ENCODE assay signal across 9 cellular contexts in genomic region chr19:54451331-54451871, GRCh38. TPM values are rescaled to one million over a fixed set of nuclear protein-coding genes. Genes with fewer than 3 reads are reported as not detected.
DNase-seq lines count a peak whose midpoint lies in the region; ATAC-seq and TF ChIP-seq lines count a peak whose summit lies in the region.
"Had no signal": no experiment of that assay in that cellular context is flagged by ENCODE, and none has a peak within 500 bp of the region (broad histone marks: within the 10 kb centered on the region; RNA-seq: fewer than 3 reads in every experiment).

No MANE protein-coding gene starts in this region.

- H2AFZ ChIP-seq in OCI-LY3 (ENCODE audit: low read depth, low read length) = no peak overlapping the region

- ATAC-seq in HG03097 (IDR thresholded peaks at IDR 0.05; ENCODE audit: low FRiP score, unreplicated experiment) = no peak

- no peaks in the 10 kb centered on the region for H3K9me3 Mint-ChIP-seq in endothelial cell (ENCODE audit: unreplicated experiment)

- peaks cover 56% of the 10 kb centered on the region for H4K20me1 ChIP-seq in OCI-LY3 (ENCODE audit: insufficient read depth, low read length)

- H3K36me3 Mint-ChIP-seq in endothelial cell (ENCODE audit: low read depth, unreplicated experiment) = peaks cover 50% of the 10 kb centered on the region

- peaks cover 56% of the 10 kb centered on the region for H3K36me3 ChIP-seq in OCI-LY3 (replicated peaks; ENCODE audit: low read depth, low read length)

- H3K27me3 Mint-ChIP-seq in endothelial cell (ENCODE audit: unreplicated experiment) = peaks cover 33% of the 10 kb centered on the region

- peaks cover 22% of the 10 kb centered on the region for H3K4me1 ChIP-seq in OCI-LY3 (ENCODE audit: low read length)

- H3K9me3 ChIP-seq in OCI-LY3 (ENCODE audit: insufficient read depth, low read length) = no peaks in the 10 kb centered on the region

- H3K9ac ChIP-seq in OCI-LY3 (ENCODE audit: low read length) = no peak overlapping the region

- DNase-seq in NCI-H2029 (lab: John Stamatoyannopoulos, UW) = peak; percentile 52
- no peak for DNase-seq in NCI-H2029 treated with DMSO at 0.1 percent for 48 hours (lab: John Stamatoyannopoulos, UW)
- DNase-seq in endothelial cell (ENCODE audit: low spot score) = no peak
- peak; percentile 52 for DNase-seq in renal cortical epithelial cell (ENCODE audit: low read depth)
- DNase-seq in hypothalamus (lab: John Stamatoyannopoulos, UW) = no peak
- no peak for DNase-seq in DMS153 (lab: John Stamatoyannopoulos, UW)
- DNase-seq: stimulated activated CD4-positive, alpha-beta T cell treated with anti-CD3 and anti-CD28 coated beads, Interleukin-2, amount 100 ng/mL, for 48 hours had no signal

- no peak overlapping the region for H3K27ac ChIP-seq in OCI-LY3 (ENCODE audit: low read length)

- no peaks in the 10 kb centered on the region for H3K27me3 ChIP-seq in OCI-LY3 (ENCODE audit: low read depth, low read length)

- TF ChIP-seq CTCF in OCI-LY3 (IDR thresholded peaks at IDR 0.05; ENCODE audit: low read depth, low read length) (no peak), endothelial cell (IDR thresholded peaks at IDR 0.05; ENCODE audit: unreplicated experiment) (no peak)

- no peak overlapping the region for H3K4me3 ChIP-seq in OCI-LY3 (ENCODE audit: low read length)

- peaks cover 75% of the 10 kb centered on the region for H3K79me2 ChIP-seq in OCI-LY3 (ENCODE audit: low read length)

- H3K27ac Mint-ChIP-seq in endothelial cell (ENCODE audit: unreplicated experiment) = peak overlapping the region; percentile 71

- peaks cover 32% of the 10 kb centered on the region for H3K4me1 Mint-ChIP-seq in endothelial cell (ENCODE audit: unreplicated experiment)

- peak overlapping the region; percentile 100 for H3K4me3 Mint-ChIP-seq in endothelial cell (ENCODE audit: unreplicated experiment)

- peak overlapping the region; percentile 88 for H3K4me2 ChIP-seq in OCI-LY3 (ENCODE audit: low read length)

RNA-seq across cellular contexts. Expression of gene LENG8, which starts 2.4 kb away (rescaled TPM):
- total RNA-seq in endothelial cell (ENCODE audit: unreplicated experiment) = 162 TPM
- total RNA-seq in renal cortical epithelial cell = 26.7 and 52.5 TPM in 2 replicates

RNA-seq across cellular contexts. Expression of gene LENG9, which starts 12.2 kb away (rescaled TPM):
- total RNA-seq in endothelial cell (ENCODE audit: unreplicated experiment) (3.4 TPM), renal cortical epithelial cell (7.7 and 9.6 TPM in 2 replicates)

RNA-seq across cellular contexts. Expression of gene CDC42EP5, which starts 21.7 kb away (rescaled TPM):
- total RNA-seq in endothelial cell (ENCODE audit: unreplicated experiment) (21.4 TPM), renal cortical epithelial cell (4.7 and 26.7 TPM in 2 replicates)

RNA-seq across cellular contexts. Expression of gene TTYH1, which starts 36.1 kb away (rescaled TPM):
- 10.4 TPM for total RNA-seq in endothelial cell (ENCODE audit: unreplicated experiment)
- not detected in 2 replicates for total RNA-seq in renal cortical epithelial cell

RNA-seq across cellular contexts. Expression of gene LAIR2, which starts 51.2 kb away (rescaled TPM):
- not detected for total RNA-seq in endothelial cell (ENCODE audit: unreplicated experiment)
- total RNA-seq in renal cortical epithelial cell = not detected in 2 replicates

Comparison
In these comparisons a context has a peak if more than half of its experiments do, and no peak if none do; other contexts are left out.
1. DNase-seq: peak in NCI-H2029 (single experiment) and renal cortical epithelial cell (single experiment); none in NCI-H2029 treated with DMSO at 0.1 percent for 48 hours (single experiment), endothelial cell (single experiment), hypothalamus (0 of 51) and DMS153 (single experiment).